Comparison of ENCODE assay signal across 11 cellular contexts in the genomic region with DNA sequence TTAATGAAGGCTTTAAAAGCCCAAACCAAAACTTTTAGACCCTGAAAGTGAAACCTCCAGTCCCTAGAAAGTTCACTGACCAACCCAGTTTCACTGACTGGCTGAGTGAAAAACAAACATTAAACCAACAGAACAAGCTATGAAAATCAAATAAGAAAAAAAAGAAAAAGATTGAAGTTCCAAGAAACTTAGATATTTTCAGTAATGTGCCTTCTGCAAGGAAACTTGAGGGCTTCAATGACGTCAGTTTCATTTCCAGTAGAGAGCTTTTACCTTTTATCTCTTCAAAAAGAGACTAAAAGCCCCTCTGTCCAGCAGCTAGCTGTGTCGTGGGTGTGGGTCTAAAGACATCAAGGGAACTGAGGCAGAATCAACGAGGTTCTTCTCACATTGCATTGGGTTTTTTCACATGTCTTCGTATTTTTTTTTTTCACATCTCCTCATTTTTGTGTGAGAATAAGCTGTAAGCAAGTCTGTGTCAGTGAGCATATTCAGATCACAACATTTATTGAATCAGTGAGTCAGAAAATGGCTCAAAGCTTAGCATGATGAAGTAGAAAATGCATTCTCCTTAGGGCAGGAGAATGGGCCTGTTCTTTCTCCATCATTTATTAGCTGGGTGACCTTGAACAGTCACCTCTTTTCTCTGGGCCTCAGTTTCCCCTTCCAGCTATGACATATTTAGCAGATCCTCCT. TPM values are rescaled to one million over a fixed set of nuclear protein-coding genes. Genes with fewer than 3 reads are reported as not detected.
A peak's percentile ranks its signal among the peaks of the same experiment; 100 is the strongest.
DNase-seq lines count a peak whose midpoint lies in the region; ATAC-seq and TF ChIP-seq lines count a peak whose summit lies in the region.
"Had no signal": no experiment of that assay in that cellular context is flagged by ENCODE, and none has a peak within 500 bp of the region (broad histone marks: within the 10 kb centered on the region; RNA-seq: fewer than 3 reads in every experiment).

No MANE protein-coding gene starts in this region.

- CTCF ChIA-PET in activated CD4-positive, alpha-beta T cell treated with anti-CD3 and anti-CD28 coated beads, Interleukin-2, amount 10 ng/mL, durations not matched to agents 7 days and 5 days (lab: Charles Lee): interaction anchor here (0.8 to 6.0 kb wide), 13 partner anchors 8 to 242 kb away, joined by 3 to 40 read pairs (median 4); partner anchors contain the start of gene BCL6

- no peaks in the 10 kb centered on the region for H3K36me3 ChIP-seq in aorta (ENCODE audit: control insufficient read depth in 1 of 2, insufficient read depth in 2 of 2, low read length in 1 of 2)
- no peaks in the 10 kb centered on the region for H3K36me3 ChIP-seq in brain microvascular endothelial cell (replicated peaks)
- H3K36me3 ChIP-seq: colonic mucosa had no signal

- H3K36me3 Mint-ChIP-seq in activated CD4-positive, alpha-beta T cell treated with anti-CD3 and anti-CD28 coated beads, Interleukin-2, amount 10 ng/mL, durations not matched to agents 7 days and 5 days (ENCODE audit: low read depth): peaks cover 41% of the 10 kb centered on the region
- no peaks in the 10 kb centered on the region for H3K36me3 Mint-ChIP-seq in T-helper 17 cell (ENCODE audit: low read depth)

- in situ Hi-C loops in brain microvascular endothelial cell (cut with HindIII; ENCODE audit: low pct_ligation_motif_present, low sequenced_read_pairs): no loop called here

- peaks cover 28% of the 10 kb centered on the region for H3K9me3 Mint-ChIP-seq in activated CD4-positive, alpha-beta T cell treated with anti-CD3 and anti-CD28 coated beads, Interleukin-2, amount 10 ng/mL, durations not matched to agents 7 days and 5 days

- H3K27me3 ChIP-seq in aorta (ENCODE audit: control insufficient read depth in 1 of 2, insufficient read depth in 2 of 2, low read length in 1 of 2) (no peaks in the 10 kb centered on the region), brain microvascular endothelial cell (replicated peaks) (no peaks in the 10 kb centered on the region)
- H3K27me3 ChIP-seq: colonic mucosa had no signal

- no peak for TF ChIP-seq CTCF in brain microvascular endothelial cell (IDR thresholded peaks at IDR 0.05; ENCODE audit: low read depth, low read length, missing control alignments)

- H3K9me3 ChIP-seq in T-helper 17 cell (ENCODE audit: control insufficient read depth, low read length, poor library complexity, severe bottlenecking) (no peaks in the 10 kb centered on the region), aorta (ENCODE audit: control insufficient read depth, low read length) (no peaks in the 10 kb centered on the region)
- H3K9me3 ChIP-seq: colonic mucosa had no signal

- no peak overlapping the region for H3K4me3 ChIP-seq in aorta (ENCODE audit: low read length in 2 of 2)
- no peak overlapping the region for H3K4me3 ChIP-seq in brain microvascular endothelial cell (ENCODE audit: low read depth, low read length)
- H3K4me3 ChIP-seq: colonic mucosa had no signal

- peaks cover 84% of the 10 kb centered on the region for H3K4me1 Mint-ChIP-seq in activated CD4-positive, alpha-beta T cell treated with anti-CD3 and anti-CD28 coated beads, Interleukin-2, amount 10 ng/mL, durations not matched to agents 7 days and 5 days
- peaks cover 43% of the 10 kb centered on the region for H3K4me1 Mint-ChIP-seq in T-helper 17 cell

- no peak overlapping the region for H3K27ac ChIP-seq in aorta (ENCODE audit: low read depth in 1 of 2, low read length in 2 of 2)
- no peak overlapping the region for H3K27ac ChIP-seq in brain microvascular endothelial cell
- H3K27ac ChIP-seq: colonic mucosa had no signal

- 46 to 48% methylated on average over 4 of the region's 4 CpGs for WGBS in aorta, 2 donors

- intact Hi-C loops in aorta (cut with DNase I): no loop called here

- H3K4me3 Mint-ChIP-seq in activated CD4-positive, alpha-beta T cell treated with anti-CD3 and anti-CD28 coated beads, Interleukin-2, amount 10 ng/mL, durations not matched to agents 7 days and 5 days: peak overlapping the region; percentile 51
- H3K4me3 Mint-ChIP-seq in T-helper 17 cell: no peak overlapping the region

- POLR2A ChIA-PET in activated CD4-positive, alpha-beta T cell treated with anti-CD3 and anti-CD28 coated beads, Interleukin-2, amount 10 ng/mL, durations not matched to agents 7 days and 5 days (lab: Charles Lee): interaction anchor here (0.6 to 1.8 kb wide), 6 partner anchors 13 to 340 kb away, joined by 3 to 15 read pairs (median 7); partner anchors contain the start of gene BCL6

- H3K27ac Mint-ChIP-seq in activated CD4-positive, alpha-beta T cell treated with anti-CD3 and anti-CD28 coated beads, Interleukin-2, amount 10 ng/mL, durations not matched to agents 7 days and 5 days: peak overlapping the region; percentile 91
- peak overlapping the region; percentile 1 for H3K27ac Mint-ChIP-seq in T-helper 17 cell

- no peaks in the 10 kb centered on the region for H3K4me1 ChIP-seq in aorta (ENCODE audit: control insufficient read depth in 1 of 2, insufficient read depth in 2 of 2, low read length in 2 of 2)
- H3K4me1 ChIP-seq: colonic mucosa had no signal

- DNase-seq in activated CD4-positive, alpha-beta T cell treated with anti-CD3 and anti-CD28 coated beads, Interleukin-2, amount 10 ng/mL, durations not matched to agents 7 days and 5 days: peak; percentile 43
- DNase-seq in activated CD4-positive, alpha-beta T cell treated with anti-CD3 and anti-CD28 coated beads, Interleukin-2, amount 50 U/mL, for 48 hours: no peak
- DNase-seq in T-helper 17 cell: no peak
- no peak for DNase-seq in stimulated activated naive CD8-positive, alpha-beta T cell treated with anti-CD3 and anti-CD28 coated beads, Interleukin-15, Interleukin-2, amounts not matched to agents 100 U/mL and 50 U/mL, for 24 hours
- DNase-seq in aorta: no peak
- no peak for DNase-seq in brain microvascular endothelial cell
- DNase-seq in T-helper 9 cell: no peak
- DNase-seq: activated CD4-positive, alpha-beta T cell treated with anti-CD3 and anti-CD28 coated beads for 48 hours; colonic mucosa; stimulated activated CD8-positive, alpha-beta memory T cell treated with anti-CD3 and anti-CD28 coated beads, Interleukin-4, amount 100 ng/mL, for 48 hours had no signal

- no peaks in the 10 kb centered on the region for H3K27me3 Mint-ChIP-seq in activated CD4-positive, alpha-beta T cell treated with anti-CD3 and anti-CD28 coated beads, Interleukin-2, amount 10 ng/mL, durations not matched to agents 7 days and 5 days
- no peaks in the 10 kb centered on the region for H3K27me3 Mint-ChIP-seq in T-helper 17 cell

- ATAC-seq in HG03045 (IDR thresholded peaks at IDR 0.05; ENCODE audit: unreplicated experiment) (peak; percentile 44), T-helper 17 cell (no peak), aorta (ENCODE audit: low FRiP score) (no peak)
- peak; percentile 49 for ATAC-seq in stimulated activated naive CD8-positive, alpha-beta T cell treated with anti-CD3 and anti-CD28 coated beads, Interleukin-15, Interleukin-2, amounts not matched to agents 100 U/mL and 50 U/mL, for 24 hours

RNA-seq across cellular contexts. Expression of gene BCL6, which starts 54.8 kb away (rescaled TPM):
- total RNA-seq in activated CD4-positive, alpha-beta T cell treated with anti-CD3 and anti-CD28 coated beads, Interleukin-2, amount 10 ng/mL, durations not matched to agents 7 days and 5 days: 10 to 100 TPM; 12.0 to 12.7 TPM
- total RNA-seq in T-helper 17 cell (10 to 100 TPM; 25.8 to 29.7 TPM), aorta (100 to 1,000 TPM; 136 to 154 TPM)
- polyA plus RNA-seq in aorta: 10 to 100 TPM; 16.7 to 60.8 TPM

Comparison
In these comparisons a context has a peak if more than half of its experiments do, and no peak if none do; other contexts are left out.
1. ATAC-seq: peak in HG03045 (single experiment) and stimulated activated naive CD8-positive, alpha-beta T cell treated with anti-CD3 and anti-CD28 coated beads, Interleukin-15, Interleukin-2, amounts not matched to agents 100 U/mL and 50 U/mL, for 24 hours (single experiment); none in T-helper 17 cell (single experiment) and aorta (single experiment).
2. RNA of gene BCL6, which starts 54.8 kb away (total RNA-seq): 136 to 154 TPM in aorta; 25.8 to 29.7 TPM in T-helper 17 cell and 12.0 to 12.7 TPM in activated CD4-positive, alpha-beta T cell treated with anti-CD3 and anti-CD28 coated beads, Interleukin-2, amount 10 ng/mL, durations not matched to agents 7 days and 5 days; every median in the first group is over 4 times any median in the second.